In the genomic region with DNA sequence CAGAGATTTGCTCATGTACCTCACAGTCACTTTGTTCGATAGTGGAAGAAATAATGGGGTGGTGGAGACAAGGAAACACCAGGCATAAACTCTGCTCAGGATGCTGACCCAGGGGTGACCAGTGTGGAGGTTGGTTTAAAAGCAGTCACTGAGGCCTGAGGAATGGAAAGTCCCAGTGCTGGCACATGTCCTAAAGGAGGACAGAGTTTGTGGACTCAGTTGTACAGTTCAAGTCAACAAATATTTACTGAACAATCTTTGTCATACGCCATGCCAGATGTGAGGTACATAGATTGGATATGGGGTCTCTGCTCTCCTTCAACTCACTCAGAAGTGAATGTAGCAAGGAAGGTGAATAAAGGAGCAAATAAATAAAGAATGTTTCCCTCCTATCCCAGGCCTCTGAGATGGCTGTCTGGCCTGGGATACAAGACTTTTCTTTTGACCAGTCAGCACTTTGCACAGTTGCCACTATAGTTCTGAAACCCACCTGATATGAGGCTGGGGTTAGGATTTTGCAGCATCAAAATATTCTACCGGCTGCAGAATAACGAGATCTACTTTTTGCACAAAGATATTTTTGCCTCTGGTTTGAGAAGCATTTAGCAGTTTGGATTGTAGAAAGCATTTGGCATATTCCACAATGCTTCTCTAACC, we compare ENCODE assay signal across 1 cellular context.
TF ChIP-seq lines count a peak whose summit lies in the region.

No MANE protein-coding gene starts in this region.

TF ChIP-seq in IMR-90, 13 proteins besides CTCF, POLR2A, EP300 and RAD21 (continued from another document):
- TF ChIP-seq FOS (IDR thresholded peaks at IDR 0.05; ENCODE audit: low read depth, low read length) (no peak), MXI1 (IDR thresholded peaks at IDR 0.05; ENCODE audit: borderline replicate concordance, low read depth, low read length) (no peak), RCOR1 (IDR thresholded peaks at IDR 0.05; ENCODE audit: insufficient replicate concordance, low read length) (no peak), BHLHE40 (IDR thresholded peaks at IDR 0.05; ENCODE audit: low read depth, low read length) (no peak), CEBPB (IDR thresholded peaks at IDR 0.05; ENCODE audit: low read depth, low read length) (no peak)
- TF ChIP-seq, protein P1, sequence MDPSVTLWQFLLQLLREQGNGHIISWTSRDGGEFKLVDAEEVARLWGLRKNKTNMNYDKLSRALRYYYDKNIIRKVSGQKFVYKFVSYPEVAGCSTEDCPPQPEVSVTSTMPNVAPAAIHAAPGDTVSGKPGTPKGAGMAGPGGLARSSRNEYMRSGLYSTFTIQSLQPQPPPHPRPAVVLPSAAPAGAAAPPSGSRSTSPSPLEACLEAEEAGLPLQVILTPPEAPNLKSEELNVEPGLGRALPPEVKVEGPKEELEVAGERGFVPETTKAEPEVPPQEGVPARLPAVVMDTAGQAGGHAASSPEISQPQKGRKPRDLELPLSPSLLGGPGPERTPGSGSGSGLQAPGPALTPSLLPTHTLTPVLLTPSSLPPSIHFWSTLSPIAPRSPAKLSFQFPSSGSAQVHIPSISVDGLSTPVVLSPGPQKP (IDR thresholded peaks at IDR 0.05; ENCODE audit: borderline replicate concordance, low read depth, low read length), result no peak
